8 cellular contexts compared by ENCODE assay signal in the genomic region with DNA sequence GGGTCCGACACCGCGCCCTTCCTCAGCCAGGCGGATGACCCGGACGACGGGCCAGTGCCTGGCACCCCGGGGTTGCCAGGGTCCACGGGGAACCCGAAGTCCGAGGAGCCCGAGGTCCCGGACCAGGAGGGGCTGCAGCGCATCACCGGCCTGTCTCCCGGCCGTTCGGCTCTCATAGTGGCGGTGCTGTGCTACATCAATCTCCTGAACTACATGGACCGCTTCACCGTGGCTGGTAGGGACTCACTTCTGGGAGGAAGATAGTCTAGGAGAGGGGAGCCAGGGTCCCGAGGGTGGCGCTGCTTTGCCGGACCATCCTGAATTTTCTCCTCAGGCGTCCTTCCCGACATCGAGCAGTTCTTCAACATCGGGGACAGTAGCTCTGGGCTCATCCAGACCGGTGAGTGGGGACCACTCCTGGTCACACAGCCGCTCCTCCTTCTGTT. TPM values are rescaled to one million over a fixed set of nuclear protein-coding genes. Genes with fewer than 3 reads are reported as not detected.
A peak's percentile ranks its signal among the peaks of the same experiment; 100 is the strongest.
DNase-seq lines count a peak whose midpoint lies in the region; ATAC-seq and TF ChIP-seq lines count a peak whose summit lies in the region.

No MANE protein-coding gene starts in this region.

- H3K27ac ChIP-seq in right cardiac atrium (ENCODE audit: low read length) (no peak overlapping the region), spleen (peak overlapping the region; percentile 40 to 86 (median 77))

- H3K9me3 ChIP-seq in right cardiac atrium (ENCODE audit: control insufficient read depth, low read length) = no peaks in the 10 kb centered on the region
- no peaks in the 10 kb centered on the region for H3K9me3 ChIP-seq in spleen

- no peak for TF ChIP-seq CTCF in CD14-positive monocyte (IDR thresholded peaks at IDR 0.05)
- no peak for TF ChIP-seq CTCF in WTC11 (IDR thresholded peaks at IDR 0.05)
- no peak for TF ChIP-seq CTCF in spleen (IDR thresholded peaks at IDR 0.05 in 8 of 11, conservative IDR thresholded peaks at IDR 0.05 in 3 of 11)

- H3K4me3 Mint-ChIP-seq in CD14-positive monocyte (peak overlapping the region; percentile 91 to 94), WTC11 (peak overlapping the region; percentile 95)

- ATAC-seq in HG02588 (IDR thresholded peaks at IDR 0.05; ENCODE audit: unreplicated experiment) (peak; percentile 13), WTC11 (no peak), right cardiac atrium (peak; percentile 4 to 23)

- H3K36me3 ChIP-seq in spleen = peaks cover 0 to 41% (median 21%) of the 10 kb centered on the region in 6 donors

- 5% methylated on average over 30 of the region's 30 CpGs for WGBS in right cardiac atrium
- WGBS in spleen, 5 donors = 8 to 12% (median 11%) methylated on average over 27 to 30 of the region's 30 CpGs

- no peaks in the 10 kb centered on the region for H3K27me3 ChIP-seq in right cardiac atrium (ENCODE audit: control insufficient read depth, insufficient read depth)
- H3K27me3 ChIP-seq in spleen (replicated peaks in 1 of 7) = no peaks in the 10 kb centered on the region

- CTCF ChIA-PET in WTC11 (lab: Charles Lee) = interaction anchor here (1.7 kb wide), 1 partner anchor 129 kb away, joined by 7 read pairs; the partner anchor contains the start of gene TUFM

- H3K9me3 Mint-ChIP-seq in CD14-positive monocyte = peaks cover 0 to 5% (median 0%) of the 10 kb centered on the region in 7 donors
- no peaks in the 10 kb centered on the region for H3K9me3 Mint-ChIP-seq in WTC11

- H3K4me1 ChIP-seq in right cardiac atrium (ENCODE audit: control insufficient read depth, insufficient read depth, low read length) (peaks cover 3% of the 10 kb centered on the region), spleen (peaks cover 13 to 57% (median 37%) of the 10 kb centered on the region in 6 donors)

- TF ChIP-seq POLR2A in spleen (IDR thresholded peaks at IDR 0.05) = no peak

- peak overlapping the region; percentile 50 to 96 (median 95) for H3K27ac Mint-ChIP-seq in CD14-positive monocyte
- no peak overlapping the region for H3K27ac Mint-ChIP-seq in WTC11

- H3K4me1 Mint-ChIP-seq in CD14-positive monocyte = peaks cover 38% of the 10 kb centered on the region
- peaks cover 7% of the 10 kb centered on the region for H3K4me1 Mint-ChIP-seq in WTC11

- intact Hi-C loops in CD14-positive monocyte (cut with micrococcal nuclease) (no loop called here), right cardiac atrium (cut with DNase I) (no loop called here), spleen (cut with DNase I; ENCODE audit: low total_unique reads) (no loop called here)

- H3K27me3 Mint-ChIP-seq in CD14-positive monocyte (ENCODE audit: low read depth in 3 of 3) (no peaks in the 10 kb centered on the region), WTC11 (ENCODE audit: low read depth) (no peaks in the 10 kb centered on the region)

- H3K36me3 Mint-ChIP-seq in CD14-positive monocyte = peaks cover 33 to 43% of the 10 kb centered on the region in 2 donors
- H3K36me3 Mint-ChIP-seq in WTC11 = 0 out of 2 replicates have a peak, but pooled peaks cover 3% of the 10 kb centered on the region

- POLR2A ChIA-PET in WTC11 (lab: Charles Lee) = no interaction called here

- peak overlapping the region; percentile 68 for H3K4me3 ChIP-seq in right cardiac atrium (ENCODE audit: low read length)
- peak overlapping the region; percentile 84 to 100 (median 94) for H3K4me3 ChIP-seq in spleen

- no peak for DNase-seq in CD14-positive monocyte (ENCODE audit: low spot score)
- no peak for DNase-seq in WTC11 (ENCODE audit: low spot score)
- DNase-seq in right cardiac atrium = peak in 1 of 3 donors; percentile 53
- no peak for DNase-seq in spleen
- no peak for DNase-seq in COLO829 (ENCODE audit: low spot score)
- no peak for DNase-seq in SIG-M5 (lab: John Stamatoyannopoulos, UW)
- DNase-seq in NCI-H2227 treated with DMSO at 0.1 percent for 48 hours (lab: John Stamatoyannopoulos, UW) = no peak

TF ChIP-seq in WTC11, 78 proteins besides CTCF, POLR2A, EP300 and RAD21 (continues in another document):
- TF ChIP-seq ATF3 (CRISPR knock-in tag; conservative IDR thresholded peaks at IDR 0.05) = no peak
- no peak for TF ChIP-seq ZNF219 (CRISPR knock-in tag; IDR thresholded peaks at IDR 0.05; ENCODE audit: borderline replicate concordance)
- TF ChIP-seq, protein P1, sequence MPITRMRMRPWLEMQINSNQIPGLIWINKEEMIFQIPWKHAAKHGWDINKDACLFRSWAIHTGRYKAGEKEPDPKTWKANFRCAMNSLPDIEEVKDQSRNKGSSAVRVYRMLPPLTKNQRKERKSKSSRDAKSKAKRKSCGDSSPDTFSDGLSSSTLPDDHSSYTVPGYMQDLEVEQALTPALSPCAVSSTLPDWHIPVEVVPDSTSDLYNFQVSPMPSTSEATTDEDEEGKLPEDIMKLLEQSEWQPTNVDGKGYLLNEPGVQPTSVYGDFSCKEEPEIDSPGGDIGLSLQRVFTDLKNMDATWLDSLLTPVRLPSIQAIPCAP (CRISPR knock-in tag; IDR thresholded peaks at IDR 0.05) = no peak
- TF ChIP-seq, protein P2, sequence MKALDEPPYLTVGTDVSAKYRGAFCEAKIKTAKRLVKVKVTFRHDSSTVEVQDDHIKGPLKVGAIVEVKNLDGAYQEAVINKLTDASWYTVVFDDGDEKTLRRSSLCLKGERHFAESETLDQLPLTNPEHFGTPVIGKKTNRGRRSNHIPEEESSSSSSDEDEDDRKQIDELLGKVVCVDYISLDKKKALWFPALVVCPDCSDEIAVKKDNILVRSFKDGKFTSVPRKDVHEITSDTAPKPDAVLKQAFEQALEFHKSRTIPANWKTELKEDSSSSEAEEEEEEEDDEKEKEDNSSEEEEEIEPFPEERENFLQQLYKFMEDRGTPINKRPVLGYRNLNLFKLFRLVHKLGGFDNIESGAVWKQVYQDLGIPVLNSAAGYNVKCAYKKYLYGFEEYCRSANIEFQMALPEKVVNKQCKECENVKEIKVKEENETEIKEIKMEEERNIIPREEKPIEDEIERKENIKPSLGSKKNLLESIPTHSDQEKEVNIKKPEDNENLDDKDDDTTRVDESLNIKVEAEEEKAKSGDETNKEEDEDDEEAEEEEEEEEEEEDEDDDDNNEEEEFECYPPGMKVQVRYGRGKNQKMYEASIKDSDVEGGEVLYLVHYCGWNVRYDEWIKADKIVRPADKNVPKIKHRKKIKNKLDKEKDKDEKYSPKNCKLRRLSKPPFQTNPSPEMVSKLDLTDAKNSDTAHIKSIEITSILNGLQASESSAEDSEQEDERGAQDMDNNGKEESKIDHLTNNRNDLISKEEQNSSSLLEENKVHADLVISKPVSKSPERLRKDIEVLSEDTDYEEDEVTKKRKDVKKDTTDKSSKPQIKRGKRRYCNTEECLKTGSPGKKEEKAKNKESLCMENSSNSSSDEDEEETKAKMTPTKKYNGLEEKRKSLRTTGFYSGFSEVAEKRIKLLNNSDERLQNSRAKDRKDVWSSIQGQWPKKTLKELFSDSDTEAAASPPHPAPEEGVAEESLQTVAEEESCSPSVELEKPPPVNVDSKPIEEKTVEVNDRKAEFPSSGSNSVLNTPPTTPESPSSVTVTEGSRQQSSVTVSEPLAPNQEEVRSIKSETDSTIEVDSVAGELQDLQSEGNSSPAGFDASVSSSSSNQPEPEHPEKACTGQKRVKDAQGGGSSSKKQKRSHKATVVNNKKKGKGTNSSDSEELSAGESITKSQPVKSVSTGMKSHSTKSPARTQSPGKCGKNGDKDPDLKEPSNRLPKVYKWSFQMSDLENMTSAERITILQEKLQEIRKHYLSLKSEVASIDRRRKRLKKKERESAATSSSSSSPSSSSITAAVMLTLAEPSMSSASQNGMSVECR (CRISPR knock-in tag; IDR thresholded peaks at IDR 0.05; ENCODE audit: borderline replicate concordance) = no peak
- no peak for TF ChIP-seq ZNF416 (CRISPR knock-in tag; IDR thresholded peaks at IDR 0.05)
- no peak for TF ChIP-seq GABPB1 (CRISPR knock-in tag; IDR thresholded peaks at IDR 0.05)
- TF ChIP-seq NR2C2 (CRISPR knock-in tag; IDR thresholded peaks at IDR 0.05) = no peak
- no peak for TF ChIP-seq ZNF232 (CRISPR knock-in tag; IDR thresholded peaks at IDR 0.05)

RNA-seq across cellular contexts. Expression of gene SPNS1, which starts 0.6 kb away (rescaled TPM):
- polyA plus RNA-seq in CD14-positive monocyte (100 to 1,000 TPM in 1 of 2 donors, 10 to 100 TPM in 1; 97.2 to 104 TPM), right cardiac atrium (19.5 TPM), spleen (10 to 100 TPM; 30.0 to 91.4 (median 68.1) TPM)
- total RNA-seq in WTC11 (2021) (52.4 to 64.4 TPM (median 54.0 TPM) in 3 replicates), right cardiac atrium (10 to 100 TPM; 16.1 to 18.0 (median 16.5) TPM), spleen (10 to 100 TPM; 26.9 to 41.1 (median 29.8) TPM)

RNA-seq across cellular contexts. Expression of gene LAT, which starts 9.7 kb away (rescaled TPM):
- polyA plus RNA-seq in CD14-positive monocyte (1 to 10 TPM; 1.5 to 1.9 TPM), right cardiac atrium (2.0 TPM), spleen (10 to 100 TPM; 32.1 to 54.2 (median 48.8) TPM)
- total RNA-seq in WTC11 (2021) (2.0 to 5.6 TPM (median 3.5 TPM) in 3 replicates), right cardiac atrium (1 to 10 TPM; 1.2 to 2.9 (median 2.2) TPM), spleen (10 to 100 TPM; 28.6 to 38.9 (median 32.2) TPM)

RNA-seq across cellular contexts. Expression of gene NFATC2IP, which starts 24.4 kb away (rescaled TPM):
- polyA plus RNA-seq in CD14-positive monocyte = 10 to 100 TPM; 17.5 to 18.4 TPM
- total RNA-seq in WTC11 (2021) = 60.7 to 66.6 TPM (median 64.0 TPM) in 3 replicates
- total RNA-seq in right cardiac atrium = 10 to 100 TPM; 17.0 to 18.0 (median 17.5) TPM
- 13.4 TPM for polyA plus RNA-seq in right cardiac atrium
- 10 to 100 TPM; 44.3 to 63.5 (median 54.5) TPM for total RNA-seq in spleen
- 10 to 100 TPM; 21.1 to 34.0 (median 26.6) TPM for polyA plus RNA-seq in spleen

RNA-seq across cellular contexts. Expression of gene CD19, which starts 43.4 kb away (rescaled TPM):
- polyA plus RNA-seq in CD14-positive monocyte = under 1 TPM; 0.28 to 0.65 TPM
- 0.90 to 2.5 TPM (median 2.5 TPM) in 3 replicates for total RNA-seq in WTC11 (2021)
- under 1 TPM in 2 of 4 donors, not detected in 2; 0.12 to 0.20 TPM for total RNA-seq in right cardiac atrium
- 0.25 TPM for polyA plus RNA-seq in right cardiac atrium
- total RNA-seq in spleen = 100 to 1,000 TPM in 3 of 7 donors, 10 to 100 TPM in 4; 77.0 to 120 (median 98.0) TPM
- polyA plus RNA-seq in spleen = 100 to 1,000 TPM; 202 to 312 (median 278) TPM

RNA-seq across cellular contexts. Expression of gene RABEP2, which starts 50.1 kb away (rescaled TPM):
- 1 to 10 TPM; 1.9 to 2.5 TPM for polyA plus RNA-seq in CD14-positive monocyte
- 16.5 to 24.0 TPM (median 22.6 TPM) in 3 replicates for total RNA-seq in WTC11 (2021)
- total RNA-seq in right cardiac atrium = 10 to 100 TPM; 13.4 to 24.3 (median 19.2) TPM
- polyA plus RNA-seq in right cardiac atrium = 27.4 TPM
- total RNA-seq in spleen = 10 to 100 TPM; 43.1 to 82.5 (median 51.0) TPM
- polyA plus RNA-seq in spleen = 10 to 100 TPM; 40.8 to 90.0 (median 64.5) TPM
